In the genomic region with DNA sequence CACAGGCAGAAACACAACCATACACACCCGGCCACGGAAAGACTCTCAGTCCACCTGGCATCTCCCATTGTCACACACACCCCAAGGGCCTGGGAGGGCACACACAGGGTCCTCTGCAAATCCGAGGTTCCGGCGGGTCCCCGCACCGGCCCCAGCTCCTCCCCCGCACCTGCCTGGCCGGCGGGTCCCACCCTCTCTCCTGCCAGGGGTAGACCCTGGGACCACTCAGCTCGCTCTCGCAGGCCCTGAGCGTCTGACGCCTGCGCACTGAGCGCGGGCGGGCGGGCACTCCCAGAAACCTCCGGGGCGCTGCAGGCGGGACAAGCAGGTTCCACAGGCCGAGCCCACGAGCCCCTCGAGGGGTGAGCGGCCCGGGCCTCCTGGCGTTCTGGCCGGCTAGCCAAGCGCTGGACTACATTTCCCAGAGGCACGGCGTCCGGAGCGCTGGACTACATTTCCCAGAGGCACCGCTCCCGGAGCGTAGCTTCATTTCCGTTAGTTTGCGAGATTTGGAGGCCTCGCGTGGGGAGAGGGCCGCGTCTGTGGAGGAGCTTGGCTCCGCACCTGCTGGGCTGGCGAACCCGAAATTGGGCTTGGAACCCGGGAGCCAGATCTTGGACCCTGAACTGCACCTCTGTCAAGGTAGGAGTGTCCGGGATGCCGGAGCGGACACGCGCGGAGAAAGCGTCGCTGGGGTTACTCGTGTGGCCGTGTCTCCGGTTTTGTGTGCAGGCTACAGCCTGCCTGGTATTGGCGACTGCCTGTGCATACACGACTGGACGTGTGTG, we compare ENCODE assay signal across 1 cellular context.
TF ChIP-seq lines count a peak whose summit lies in the region.

A gene (plus strand): TSS at position 505 of the 788 bp plus-strand sequence. CDS start 10,686 bp downstream, outside the sequence.

TF ChIP-seq in HepG2, 621 proteins besides CTCF, POLR2A, EP300 and RAD21 (continued from another document and continues in another):
- TF ChIP-seq, protein P1, sequence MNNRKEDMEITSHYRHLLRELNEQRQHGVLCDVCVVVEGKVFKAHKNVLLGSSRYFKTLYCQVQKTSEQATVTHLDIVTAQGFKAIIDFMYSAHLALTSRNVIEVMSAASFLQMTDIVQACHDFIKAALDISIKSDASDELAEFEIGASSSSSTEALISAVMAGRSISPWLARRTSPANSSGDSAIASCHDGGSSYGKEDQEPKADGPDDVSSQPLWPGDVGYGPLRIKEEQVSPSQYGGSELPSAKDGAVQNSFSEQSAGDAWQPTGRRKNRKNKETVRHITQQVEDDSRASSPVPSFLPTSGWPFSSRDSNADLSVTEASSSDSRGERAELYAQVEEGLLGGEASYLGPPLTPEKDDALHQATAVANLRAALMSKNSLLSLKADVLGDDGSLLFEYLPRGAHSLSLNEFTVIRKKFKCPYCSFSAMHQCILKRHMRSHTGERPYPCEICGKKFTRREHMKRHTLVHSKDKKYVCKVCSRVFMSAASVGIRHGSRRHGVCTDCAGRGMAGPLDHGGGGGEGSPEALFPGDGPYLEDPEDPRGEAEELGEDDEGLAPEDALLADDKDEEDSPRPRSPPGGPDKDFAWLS (CRISPR knock-in tag; IDR thresholded peaks at IDR 0.05; ENCODE audit: borderline replicate concordance): no peak
- TF ChIP-seq, protein P2, sequence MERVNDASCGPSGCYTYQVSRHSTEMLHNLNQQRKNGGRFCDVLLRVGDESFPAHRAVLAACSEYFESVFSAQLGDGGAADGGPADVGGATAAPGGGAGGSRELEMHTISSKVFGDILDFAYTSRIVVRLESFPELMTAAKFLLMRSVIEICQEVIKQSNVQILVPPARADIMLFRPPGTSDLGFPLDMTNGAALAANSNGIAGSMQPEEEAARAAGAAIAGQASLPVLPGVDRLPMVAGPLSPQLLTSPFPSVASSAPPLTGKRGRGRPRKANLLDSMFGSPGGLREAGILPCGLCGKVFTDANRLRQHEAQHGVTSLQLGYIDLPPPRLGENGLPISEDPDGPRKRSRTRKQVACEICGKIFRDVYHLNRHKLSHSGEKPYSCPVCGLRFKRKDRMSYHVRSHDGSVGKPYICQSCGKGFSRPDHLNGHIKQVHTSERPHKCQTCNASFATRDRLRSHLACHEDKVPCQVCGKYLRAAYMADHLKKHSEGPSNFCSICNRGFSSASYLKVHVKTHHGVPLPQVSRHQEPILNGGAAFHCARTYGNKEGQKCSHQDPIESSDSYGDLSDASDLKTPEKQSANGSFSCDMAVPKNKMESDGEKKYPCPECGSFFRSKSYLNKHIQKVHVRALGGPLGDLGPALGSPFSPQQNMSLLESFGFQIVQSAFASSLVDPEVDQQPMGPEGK (CRISPR knock-in tag; IDR thresholded peaks at IDR 0.05): peak; percentile 62; the same call in 1 of the 2 replicates
- TF ChIP-seq, protein P3, sequence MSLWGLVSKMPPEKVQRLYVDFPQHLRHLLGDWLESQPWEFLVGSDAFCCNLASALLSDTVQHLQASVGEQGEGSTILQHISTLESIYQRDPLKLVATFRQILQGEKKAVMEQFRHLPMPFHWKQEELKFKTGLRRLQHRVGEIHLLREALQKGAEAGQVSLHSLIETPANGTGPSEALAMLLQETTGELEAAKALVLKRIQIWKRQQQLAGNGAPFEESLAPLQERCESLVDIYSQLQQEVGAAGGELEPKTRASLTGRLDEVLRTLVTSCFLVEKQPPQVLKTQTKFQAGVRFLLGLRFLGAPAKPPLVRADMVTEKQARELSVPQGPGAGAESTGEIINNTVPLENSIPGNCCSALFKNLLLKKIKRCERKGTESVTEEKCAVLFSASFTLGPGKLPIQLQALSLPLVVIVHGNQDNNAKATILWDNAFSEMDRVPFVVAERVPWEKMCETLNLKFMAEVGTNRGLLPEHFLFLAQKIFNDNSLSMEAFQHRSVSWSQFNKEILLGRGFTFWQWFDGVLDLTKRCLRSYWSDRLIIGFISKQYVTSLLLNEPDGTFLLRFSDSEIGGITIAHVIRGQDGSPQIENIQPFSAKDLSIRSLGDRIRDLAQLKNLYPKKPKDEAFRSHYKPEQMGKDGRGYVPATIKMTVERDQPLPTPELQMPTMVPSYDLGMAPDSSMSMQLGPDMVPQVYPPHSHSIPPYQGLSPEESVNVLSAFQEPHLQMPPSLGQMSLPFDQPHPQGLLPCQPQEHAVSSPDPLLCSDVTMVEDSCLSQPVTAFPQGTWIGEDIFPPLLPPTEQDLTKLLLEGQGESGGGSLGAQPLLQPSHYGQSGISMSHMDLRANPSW (CRISPR knock-in tag; IDR thresholded peaks at IDR 0.05; ENCODE audit: borderline replicate concordance): no peak
- TF ChIP-seq SNAI1 (CRISPR knock-in tag; IDR thresholded peaks at IDR 0.05; ENCODE audit: borderline replicate concordance) (peak; percentile 60; the same call in 1 of the 2 replicates), ZNF782 (CRISPR knock-in tag; IDR thresholded peaks at IDR 0.05; ENCODE audit: borderline replicate concordance) (peak; percentile 56; the same call in 1 of the 2 replicates), STAT5B (CRISPR knock-in tag; IDR thresholded peaks at IDR 0.05) (no peak), ZNF24 (IDR thresholded peaks at IDR 0.05) (no peak), SOX5 (CRISPR knock-in tag; IDR thresholded peaks at IDR 0.05; ENCODE audit: borderline replicate concordance) (peak; percentile 27; the same call in 1 of the 2 replicates), CAMTA2 (CRISPR knock-in tag; IDR thresholded peaks at IDR 0.05; ENCODE audit: borderline replicate concordance) (0 out of 2 replicates have a peak, but pooled peaks have one; percentile 28), FOXA3 (CRISPR knock-in tag; IDR thresholded peaks at IDR 0.05) (peak; percentile 57; the same call in 1 of the 2 replicates), ZFY (CRISPR knock-in tag; IDR thresholded peaks at IDR 0.05) (peak; percentile 98), SMC3 (IDR thresholded peaks at IDR 0.05; ENCODE audit: low read length) (no peak), ONECUT2 (CRISPR knock-in tag; IDR thresholded peaks at IDR 0.05) (no peak), MED1 (CRISPR knock-in tag; IDR thresholded peaks at IDR 0.05) (0 out of 2 replicates have a peak, but pooled peaks have one; percentile 33), MIER2 (CRISPR knock-in tag; IDR thresholded peaks at IDR 0.05) (no peak), ZNF678 (CRISPR knock-in tag; IDR thresholded peaks at IDR 0.05) (no peak), GTF3A (CRISPR knock-in tag; conservative IDR thresholded peaks at IDR 0.05) (peak; percentile 28; the same call in 1 of the 2 replicates), ZNF337 (CRISPR knock-in tag; IDR thresholded peaks at IDR 0.05; ENCODE audit: borderline replicate concordance, low read depth) (peak; percentile 90; the same call in 1 of the 2 replicates), ZNF792 (CRISPR knock-in tag; IDR thresholded peaks at IDR 0.05) (peak; percentile 83; the same call in 1 of the 2 replicates), ZBTB3 (CRISPR knock-in tag; IDR thresholded peaks at IDR 0.05; ENCODE audit: borderline replicate concordance, low read depth) (peak; percentile 51; the same call in 1 of the 2 replicates)
- TF ChIP-seq, protein P4, sequence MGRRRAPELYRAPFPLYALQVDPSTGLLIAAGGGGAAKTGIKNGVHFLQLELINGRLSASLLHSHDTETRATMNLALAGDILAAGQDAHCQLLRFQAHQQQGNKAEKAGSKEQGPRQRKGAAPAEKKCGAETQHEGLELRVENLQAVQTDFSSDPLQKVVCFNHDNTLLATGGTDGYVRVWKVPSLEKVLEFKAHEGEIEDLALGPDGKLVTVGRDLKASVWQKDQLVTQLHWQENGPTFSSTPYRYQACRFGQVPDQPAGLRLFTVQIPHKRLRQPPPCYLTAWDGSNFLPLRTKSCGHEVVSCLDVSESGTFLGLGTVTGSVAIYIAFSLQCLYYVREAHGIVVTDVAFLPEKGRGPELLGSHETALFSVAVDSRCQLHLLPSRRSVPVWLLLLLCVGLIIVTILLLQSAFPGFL (CRISPR knock-in tag; IDR thresholded peaks at IDR 0.05): no peak
- TF ChIP-seq, protein P5, sequence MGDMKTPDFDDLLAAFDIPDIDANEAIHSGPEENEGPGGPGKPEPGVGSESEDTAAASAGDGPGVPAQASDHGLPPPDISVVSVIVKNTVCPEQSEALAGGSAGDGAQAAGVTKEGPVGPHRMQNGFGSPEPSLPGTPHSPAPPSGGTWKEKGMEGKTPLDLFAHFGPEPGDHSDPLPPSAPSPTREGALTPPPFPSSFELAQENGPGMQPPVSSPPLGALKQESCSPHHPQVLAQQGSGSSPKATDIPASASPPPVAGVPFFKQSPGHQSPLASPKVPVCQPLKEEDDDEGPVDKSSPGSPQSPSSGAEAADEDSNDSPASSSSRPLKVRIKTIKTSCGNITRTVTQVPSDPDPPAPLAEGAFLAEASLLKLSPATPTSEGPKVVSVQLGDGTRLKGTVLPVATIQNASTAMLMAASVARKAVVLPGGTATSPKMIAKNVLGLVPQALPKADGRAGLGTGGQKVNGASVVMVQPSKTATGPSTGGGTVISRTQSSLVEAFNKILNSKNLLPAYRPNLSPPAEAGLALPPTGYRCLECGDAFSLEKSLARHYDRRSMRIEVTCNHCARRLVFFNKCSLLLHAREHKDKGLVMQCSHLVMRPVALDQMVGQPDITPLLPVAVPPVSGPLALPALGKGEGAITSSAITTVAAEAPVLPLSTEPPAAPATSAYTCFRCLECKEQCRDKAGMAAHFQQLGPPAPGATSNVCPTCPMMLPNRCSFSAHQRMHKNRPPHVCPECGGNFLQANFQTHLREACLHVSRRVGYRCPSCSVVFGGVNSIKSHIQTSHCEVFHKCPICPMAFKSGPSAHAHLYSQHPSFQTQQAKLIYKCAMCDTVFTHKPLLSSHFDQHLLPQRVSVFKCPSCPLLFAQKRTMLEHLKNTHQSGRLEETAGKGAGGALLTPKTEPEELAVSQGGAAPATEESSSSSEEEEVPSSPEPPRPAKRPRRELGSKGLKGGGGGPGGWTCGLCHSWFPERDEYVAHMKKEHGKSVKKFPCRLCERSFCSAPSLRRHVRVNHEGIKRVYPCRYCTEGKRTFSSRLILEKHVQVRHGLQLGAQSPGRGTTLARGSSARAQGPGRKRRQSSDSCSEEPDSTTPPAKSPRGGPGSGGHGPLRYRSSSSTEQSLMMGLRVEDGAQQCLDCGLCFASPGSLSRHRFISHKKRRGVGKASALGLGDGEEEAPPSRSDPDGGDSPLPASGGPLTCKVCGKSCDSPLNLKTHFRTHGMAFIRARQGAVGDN (CRISPR knock-in tag; IDR thresholded peaks at IDR 0.05): peak; percentile 96
- TF ChIP-seq, protein P6, sequence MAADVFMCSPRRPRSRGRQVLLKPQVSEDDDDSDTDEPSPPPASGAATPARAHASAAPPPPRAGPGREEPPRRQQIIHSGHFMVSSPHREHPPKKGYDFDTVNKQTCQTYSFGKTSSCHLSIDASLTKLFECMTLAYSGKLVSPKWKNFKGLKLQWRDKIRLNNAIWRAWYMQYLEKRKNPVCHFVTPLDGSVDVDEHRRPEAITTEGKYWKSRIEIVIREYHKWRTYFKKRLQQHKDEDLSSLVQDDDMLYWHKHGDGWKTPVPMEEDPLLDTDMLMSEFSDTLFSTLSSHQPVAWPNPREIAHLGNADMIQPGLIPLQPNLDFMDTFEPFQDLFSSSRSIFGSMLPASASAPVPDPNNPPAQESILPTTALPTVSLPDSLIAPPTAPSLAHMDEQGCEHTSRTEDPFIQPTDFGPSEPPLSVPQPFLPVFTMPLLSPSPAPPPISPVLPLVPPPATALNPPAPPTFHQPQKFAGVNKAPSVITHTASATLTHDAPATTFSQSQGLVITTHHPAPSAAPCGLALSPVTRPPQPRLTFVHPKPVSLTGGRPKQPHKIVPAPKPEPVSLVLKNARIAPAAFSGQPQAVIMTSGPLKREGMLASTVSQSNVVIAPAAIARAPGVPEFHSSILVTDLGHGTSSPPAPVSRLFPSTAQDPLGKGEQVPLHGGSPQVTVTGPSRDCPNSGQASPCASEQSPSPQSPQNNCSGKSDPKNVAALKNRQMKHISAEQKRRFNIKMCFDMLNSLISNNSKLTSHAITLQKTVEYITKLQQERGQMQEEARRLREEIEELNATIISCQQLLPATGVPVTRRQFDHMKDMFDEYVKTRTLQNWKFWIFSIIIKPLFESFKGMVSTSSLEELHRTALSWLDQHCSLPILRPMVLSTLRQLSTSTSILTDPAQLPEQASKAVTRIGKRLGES (CRISPR knock-in tag; IDR thresholded peaks at IDR 0.05; ENCODE audit: borderline replicate concordance): peak; percentile 17; the same call in 1 of the 2 replicates
- TF ChIP-seq, protein P7, sequence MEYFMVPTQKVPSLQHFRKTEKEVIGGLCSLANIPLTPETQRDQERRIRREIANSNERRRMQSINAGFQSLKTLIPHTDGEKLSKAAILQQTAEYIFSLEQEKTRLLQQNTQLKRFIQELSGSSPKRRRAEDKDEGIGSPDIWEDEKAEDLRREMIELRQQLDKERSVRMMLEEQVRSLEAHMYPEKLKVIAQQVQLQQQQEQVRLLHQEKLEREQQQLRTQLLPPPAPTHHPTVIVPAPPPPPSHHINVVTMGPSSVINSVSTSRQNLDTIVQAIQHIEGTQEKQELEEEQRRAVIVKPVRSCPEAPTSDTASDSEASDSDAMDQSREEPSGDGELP (IDR thresholded peaks at IDR 0.05; ENCODE audit: borderline replicate concordance, low read depth): no peak
- TF ChIP-seq, protein P8, sequence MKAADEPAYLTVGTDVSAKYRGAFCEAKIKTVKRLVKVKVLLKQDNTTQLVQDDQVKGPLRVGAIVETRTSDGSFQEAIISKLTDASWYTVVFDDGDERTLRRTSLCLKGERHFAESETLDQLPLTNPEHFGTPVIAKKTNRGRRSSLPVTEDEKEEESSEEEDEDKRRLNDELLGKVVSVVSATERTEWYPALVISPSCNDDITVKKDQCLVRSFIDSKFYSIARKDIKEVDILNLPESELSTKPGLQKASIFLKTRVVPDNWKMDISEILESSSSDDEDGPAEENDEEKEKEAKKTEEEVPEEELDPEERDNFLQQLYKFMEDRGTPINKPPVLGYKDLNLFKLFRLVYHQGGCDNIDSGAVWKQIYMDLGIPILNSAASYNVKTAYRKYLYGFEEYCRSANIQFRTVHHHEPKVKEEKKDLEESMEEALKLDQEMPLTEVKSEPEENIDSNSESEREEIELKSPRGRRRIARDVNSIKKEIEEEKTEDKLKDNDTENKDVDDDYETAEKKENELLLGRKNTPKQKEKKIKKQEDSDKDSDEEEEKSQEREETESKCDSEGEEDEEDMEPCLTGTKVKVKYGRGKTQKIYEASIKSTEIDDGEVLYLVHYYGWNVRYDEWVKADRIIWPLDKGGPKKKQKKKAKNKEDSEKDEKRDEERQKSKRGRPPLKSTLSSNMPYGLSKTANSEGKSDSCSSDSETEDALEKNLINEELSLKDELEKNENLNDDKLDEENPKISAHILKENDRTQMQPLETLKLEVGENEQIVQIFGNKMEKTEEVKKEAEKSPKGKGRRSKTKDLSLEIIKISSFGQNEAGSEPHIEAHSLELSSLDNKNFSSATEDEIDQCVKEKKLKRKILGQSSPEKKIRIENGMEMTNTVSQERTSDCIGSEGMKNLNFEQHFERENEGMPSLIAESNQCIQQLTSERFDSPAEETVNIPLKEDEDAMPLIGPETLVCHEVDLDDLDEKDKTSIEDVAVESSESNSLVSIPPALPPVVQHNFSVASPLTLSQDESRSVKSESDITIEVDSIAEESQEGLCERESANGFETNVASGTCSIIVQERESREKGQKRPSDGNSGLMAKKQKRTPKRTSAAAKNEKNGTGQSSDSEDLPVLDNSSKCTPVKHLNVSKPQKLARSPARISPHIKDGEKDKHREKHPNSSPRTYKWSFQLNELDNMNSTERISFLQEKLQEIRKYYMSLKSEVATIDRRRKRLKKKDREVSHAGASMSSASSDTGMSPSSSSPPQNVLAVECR (CRISPR knock-in tag; IDR thresholded peaks at IDR 0.05; ENCODE audit: borderline replicate concordance): peak; percentile 96
